In genomic region chr11:62724171-62724570, GRCh38 we compare ENCODE assay signal across 10 cellular contexts. TPM values are rescaled to one million over a fixed set of nuclear protein-coding genes. Genes with fewer than 3 reads are reported as not detected.
DNase-seq lines count a peak whose midpoint lies in the region; ATAC-seq, FAIRE-seq and TF ChIP-seq lines count a peak whose summit lies in the region.
"Had no signal": no experiment of that assay in that cellular context is flagged by ENCODE, and none has a peak within 500 bp of the region (broad histone marks: within the 10 kb centered on the region; RNA-seq: fewer than 3 reads in every experiment).

No MANE protein-coding gene starts in this region.

- H3K9ac ChIP-seq in BLaER1 treated with 17β-estradiol and CSF1 and Interleukin-3, amounts not matched to agents 10 nM and 100 nM = peak overlapping the region; percentile 91 to 99 (median 98); a peak in 21 of 22 replicates
- H3K9ac ChIP-seq in Loucy (ENCODE audit: low read depth, low read length, poor library complexity, severe bottlenecking) = peak overlapping the region; percentile 98

- no peaks in the 10 kb centered on the region for H3K9me2 ChIP-seq in Loucy (replicated peaks; ENCODE audit: low read depth, low read length)

- peaks cover 85% of the 10 kb centered on the region for H3K79me2 ChIP-seq in Loucy (ENCODE audit: insufficient read depth, low read length)

- peak overlapping the region; percentile 87 to 97 (median 92) for H3K4me2 ChIP-seq in BLaER1 treated with 17β-estradiol and CSF1 and Interleukin-3, amounts not matched to agents 10 nM and 100 nM
- H3K4me2 ChIP-seq in Loucy (ENCODE audit: low read depth, low read length, poor library complexity, severe bottlenecking) = peak overlapping the region; percentile 98

- H3F3A ChIP-seq in Loucy (ENCODE audit: low read depth) = peaks cover 3% of the 10 kb centered on the region

- no peaks in the 10 kb centered on the region for H3K27me3 ChIP-seq in BLaER1 treated with 17β-estradiol and CSF1 and Interleukin-3, amounts not matched to agents 10 nM and 100 nM
- no peaks in the 10 kb centered on the region for H3K27me3 ChIP-seq in Loucy (ENCODE audit: insufficient read depth, low read length, poor library complexity, severe bottlenecking)

- H3K27ac Mint-ChIP-seq in natural killer cell treated with Interleukin-12 subunit alpha and Interleukin-12 subunit beta and Interleukin-15 and Interleukin-18, amount 100 ng/mL, for 72 hours = peak overlapping the region; percentile 90 to 92

- no peak for ATAC-seq in natural killer cell treated with Interleukin-12 subunit alpha and Interleukin-12 subunit beta and Interleukin-15 and Interleukin-18, amount 100 ng/mL, for 72 hours

- peaks cover 52 to 71% (median 66%) of the 10 kb centered on the region in 11 experiments for H3K36me3 ChIP-seq in BLaER1 treated with 17β-estradiol and CSF1 and Interleukin-3, amounts not matched to agents 10 nM and 100 nM
- peaks cover 56% of the 10 kb centered on the region for H3K36me3 ChIP-seq in Loucy (ENCODE audit: insufficient read depth, low read length)

- H3K27ac ChIP-seq in BLaER1 treated with 17β-estradiol and CSF1 and Interleukin-3, amounts not matched to agents 10 nM and 100 nM = peak overlapping the region in 3 of 11 experiments; percentile 79 to 92 (median 86); a peak in 3 of 22 replicates

- H3K9me3 Mint-ChIP-seq in natural killer cell treated with Interleukin-12 subunit alpha and Interleukin-12 subunit beta and Interleukin-15 and Interleukin-18, amount 100 ng/mL, for 72 hours = no peaks in the 10 kb centered on the region

- H2AFZ ChIP-seq in Loucy (ENCODE audit: low read length) = no peak overlapping the region

- peak; percentile 68 for DNase-seq in cerebellum (ENCODE audit: low spot score)
- DNase-seq in natural killer cell treated with Interleukin-12 subunit alpha and Interleukin-12 subunit beta and Interleukin-15 and Interleukin-18, amount 100 ng/mL, for 72 hours (ENCODE audit: low spot score) = no peak
- no peak for DNase-seq in HT-29 (ENCODE audit: low spot score)
- no peak for DNase-seq in anterior cingulate cortex (lab: John Stamatoyannopoulos, UW)
- no peak for DNase-seq in urothelium cell line (ENCODE audit: low spot score)
- no peak for DNase-seq in DMS79 treated with DMSO at 0.1 percent for 48 hours (lab: John Stamatoyannopoulos, UW)
- DNase-seq: kidney glomerular epithelial cell, NCI-H69 had no signal

- peak overlapping the region; percentile 89 to 100 (median 97); a peak in 18 of 20 replicates for H3K4me3 ChIP-seq in BLaER1 treated with 17β-estradiol and CSF1 and Interleukin-3, amounts not matched to agents 10 nM and 100 nM
- H3K4me3 ChIP-seq in Loucy (ENCODE audit: low read length, poor library complexity, severe bottlenecking) = peak overlapping the region; percentile 92

- H3K4me1 ChIP-seq in BLaER1 treated with 17β-estradiol and CSF1 and Interleukin-3, amounts not matched to agents 10 nM and 100 nM = peaks cover 14 to 30% (median 20%) of the 10 kb centered on the region in 10 experiments
- peaks cover 40% of the 10 kb centered on the region for H3K4me1 ChIP-seq in Loucy (ENCODE audit: insufficient read depth, low read length, poor library complexity, severe bottlenecking)

- no peak for FAIRE-seq in urothelium cell line (lab: Jason Lieb, UNC)

- peak overlapping the region; percentile 92 for H3K4me3 Mint-ChIP-seq in natural killer cell treated with Interleukin-12 subunit alpha and Interleukin-12 subunit beta and Interleukin-15 and Interleukin-18, amount 100 ng/mL, for 72 hours

- peaks cover 40 to 63% (median 51%) of the 10 kb centered on the region in 11 experiments for H4K20me1 ChIP-seq in BLaER1 treated with 17β-estradiol and CSF1 and Interleukin-3, amounts not matched to agents 10 nM and 100 nM
- peaks cover 77% of the 10 kb centered on the region for H4K20me1 ChIP-seq in Loucy (ENCODE audit: insufficient read depth, low read length, poor library complexity, severe bottlenecking)

- no peaks in the 10 kb centered on the region for H3K9me3 ChIP-seq in BLaER1 treated with 17β-estradiol and CSF1 and Interleukin-3, amounts not matched to agents 10 nM and 100 nM (replicated peaks in 1 of 11)
- H3K9me3 ChIP-seq in Loucy (ENCODE audit: insufficient read depth, low read depth, low read length) = no peaks in the 10 kb centered on the region

- peaks cover 54% of the 10 kb centered on the region for H3K36me3 Mint-ChIP-seq in natural killer cell treated with Interleukin-12 subunit alpha and Interleukin-12 subunit beta and Interleukin-15 and Interleukin-18, amount 100 ng/mL, for 72 hours

- H3K4me1 Mint-ChIP-seq in natural killer cell treated with Interleukin-12 subunit alpha and Interleukin-12 subunit beta and Interleukin-15 and Interleukin-18, amount 100 ng/mL, for 72 hours (ENCODE audit: low read depth in 2 of 2) = peaks cover 50 to 55% of the 10 kb centered on the region in 2 donors

- H3K27me3 Mint-ChIP-seq in natural killer cell treated with Interleukin-12 subunit alpha and Interleukin-12 subunit beta and Interleukin-15 and Interleukin-18, amount 100 ng/mL, for 72 hours = no peaks in the 10 kb centered on the region

- no peak for TF ChIP-seq CTCF in Loucy (conservative IDR thresholded peaks at IDR 0.05; ENCODE audit: low read length)

RNA-seq across cellular contexts. Expression of gene HNRNPUL2, which starts 3.1 kb away (rescaled TPM):
- 28.0 TPM for total RNA-seq in cerebellum
- total RNA-seq in natural killer cell treated with Interleukin-12 subunit alpha and Interleukin-12 subunit beta and Interleukin-15 and Interleukin-18, amount 100 ng/mL, for 72 hours = 10 to 100 TPM; 54.6 to 55.5 TPM
- 12.2 and 12.3 TPM in 2 replicates for total RNA-seq in HT-29 (2014; rRNA removed; shearing (Covaris generic))

RNA-seq across cellular contexts. Expression of gene TTC9C, which starts 4.1 kb away (rescaled TPM):
- total RNA-seq in cerebellum = 25.2 TPM
- 10 to 100 TPM; 36.8 to 39.4 TPM for total RNA-seq in natural killer cell treated with Interleukin-12 subunit alpha and Interleukin-12 subunit beta and Interleukin-15 and Interleukin-18, amount 100 ng/mL, for 72 hours
- total RNA-seq in HT-29 (2014; rRNA removed; shearing (Covaris generic)) = 32.4 and 45.5 TPM in 2 replicates

RNA-seq across cellular contexts. Expression of gene GNG3, which starts 16.7 kb away (rescaled TPM):
- total RNA-seq in cerebellum = 37.2 TPM
- not detected for total RNA-seq in natural killer cell treated with Interleukin-12 subunit alpha and Interleukin-12 subunit beta and Interleukin-15 and Interleukin-18, amount 100 ng/mL, for 72 hours
- not detected in 2 replicates for total RNA-seq in HT-29 (2014; rRNA removed; shearing (Covaris generic))

RNA-seq across cellular contexts. Expression of gene BSCL2, which starts 16.9 kb away (rescaled TPM):
- total RNA-seq in cerebellum = 82.4 TPM
- 10 to 100 TPM; 18.7 to 38.3 TPM for total RNA-seq in natural killer cell treated with Interleukin-12 subunit alpha and Interleukin-12 subunit beta and Interleukin-15 and Interleukin-18, amount 100 ng/mL, for 72 hours
- 147 and 161 TPM in 2 replicates for total RNA-seq in HT-29 (2014; rRNA removed; shearing (Covaris generic))

RNA-seq across cellular contexts. Expression of gene ZBTB3, which starts 29.8 kb away (rescaled TPM):
- total RNA-seq in cerebellum = 12.2 TPM
- 1 to 10 TPM; 6.5 to 8.1 TPM for total RNA-seq in natural killer cell treated with Interleukin-12 subunit alpha and Interleukin-12 subunit beta and Interleukin-15 and Interleukin-18, amount 100 ng/mL, for 72 hours
- 10.6 and 13.1 TPM in 2 replicates for total RNA-seq in HT-29 (2014; rRNA removed; shearing (Covaris generic))

Comparison
In these comparisons a context has a peak if more than half of its experiments do, and no peak if none do; other contexts are left out.
1. RNA of gene GNG3, which starts 16.7 kb away (total RNA-seq): 37.2 TPM in cerebellum (single experiment); not detected in natural killer cell treated with Interleukin-12 subunit alpha and Interleukin-12 subunit beta and Interleukin-15 and Interleukin-18, amount 100 ng/mL, for 72 hours and not detected in HT-29; every median in the first group is over 10 times any median in the second.